ENCODE assay signal across 13 cellular contexts in genomic region chr5:148897842-148898241, GRCh38.
"Had no signal": no experiment of that assay in that cellular context is flagged by ENCODE, and none has a peak within 500 bp of the region (broad histone marks: within the 10 kb centered on the region; RNA-seq: fewer than 3 reads in every experiment).

No MANE protein-coding gene starts in this region.

- H3K4me1 ChIP-seq: parathyroid adenoma, upper lobe of right lung had no signal

- H3K9me3 ChIP-seq: neutrophil, thoracic aorta had no signal

- DNase-seq: activated CD4-positive, alpha-beta memory T cell treated with anti-CD3 and anti-CD28 coated beads, Interleukin-2, amount 10 ng/mL, durations not matched to agents 7 days and 5 days; activated CD4-positive, alpha-beta T cell treated with anti-CD3 and anti-CD28 coated beads for 48 hours; activated CD4-positive, CD25-positive, alpha-beta regulatory T cell; activated CD8-positive, alpha-beta memory T cell treated with anti-CD3 and anti-CD28 coated beads, Interleukin-2, amount 10 ng/mL, durations not matched to agents 7 days and 5 days; cerebellar nuclear complex; effector CD4-positive, alpha-beta T cell; hippocampal formation; lower lobe of right lung; stimulated activated CD4-positive, alpha-beta T cell treated with anti-CD3 and anti-CD28 coated beads, Interleukin-4, amount 100 ng/mL, for 4 hours; upper lobe of right lung had no signal

- H2AFZ ChIP-seq: parathyroid adenoma had no signal

- H3K4me3 ChIP-seq: lower lobe of right lung, thoracic aorta, upper lobe of right lung had no signal

- H3K27ac ChIP-seq: lower lobe of right lung, neutrophil, parathyroid adenoma, thoracic aorta, upper lobe of right lung had no signal

- H3K27me3 ChIP-seq: neutrophil, upper lobe of right lung had no signal

- H3K36me3 ChIP-seq: lower lobe of right lung, neutrophil, thoracic aorta, upper lobe of right lung had no signal

- H3K9ac ChIP-seq: parathyroid adenoma had no signal

- H3K79me2 ChIP-seq: parathyroid adenoma had no signal
